ENCODE assay signal across 13 cellular contexts in the genomic region with DNA sequence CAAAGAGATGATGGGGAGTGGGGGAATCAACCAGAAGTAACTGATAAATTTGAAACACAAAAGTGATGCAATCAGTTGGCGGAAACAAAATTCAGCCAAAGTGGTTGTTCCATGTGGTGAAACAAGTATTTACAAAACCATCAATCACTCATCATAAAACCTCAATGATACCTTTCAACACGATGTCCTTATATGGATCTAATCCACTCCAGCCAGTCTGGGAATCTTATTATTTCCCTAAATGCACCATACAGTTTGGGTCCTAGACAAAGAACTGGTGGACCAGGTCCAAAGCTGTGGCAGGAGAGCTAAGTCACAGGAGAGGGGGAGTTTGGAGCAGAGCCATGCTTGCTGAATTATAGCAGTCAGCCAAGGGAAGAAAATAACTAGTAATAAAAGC.
A peak's percentile ranks its signal among the peaks of the same experiment; 100 is the strongest.
DNase-seq lines count a peak whose midpoint lies in the region; ATAC-seq and TF ChIP-seq lines count a peak whose summit lies in the region.
"Had no signal": no experiment of that assay in that cellular context is flagged by ENCODE, and none has a peak within 500 bp of the region (broad histone marks: within the 10 kb centered on the region; RNA-seq: fewer than 3 reads in every experiment).

No MANE protein-coding gene starts in this region.

- H3K4me1 ChIP-seq in SK-N-SH (ENCODE audit: control insufficient read depth in 1 of 2, insufficient read depth in 2 of 2, low read depth in 1 of 2, low read length in 1 of 2) = peaks cover 0 to 2% of the 10 kb centered on the region in 2 experiments; a peak in 2 of 4 replicates
- H3K4me1 ChIP-seq: psoas muscle had no signal

- H4K20me1 ChIP-seq in SK-N-SH (ENCODE audit: insufficient read depth) = no peaks in the 10 kb centered on the region

- no peak for TF ChIP-seq EP300 in SK-N-SH (IDR thresholded peaks at IDR 0.05; ENCODE audit: borderline replicate concordance in 1 of 2, low read depth in 1 of 2, low read length in 1 of 2)

- H3K79me2 ChIP-seq in SK-N-SH (ENCODE audit: insufficient read depth) = no peaks in the 10 kb centered on the region

- no peaks in the 10 kb centered on the region for H3K36me3 Mint-ChIP-seq in mesothelial cell of epicardium
- H3K36me3 Mint-ChIP-seq: activated naive CD4-positive, alpha-beta T cell treated with anti-CD3 and anti-CD28 coated beads, Interleukin-2, amount 10 ng/mL, durations not matched to agents 7 days and 5 days had no signal

- H3K9me3 ChIP-seq in SK-N-SH = no peaks in the 10 kb centered on the region
- H3K9me3 ChIP-seq: heart right ventricle, psoas muscle, transverse colon had no signal

- no peaks in the 10 kb centered on the region for H3F3A ChIP-seq in SK-N-SH (replicated peaks; ENCODE audit: insufficient read depth)

- no peak overlapping the region for H3K9ac ChIP-seq in SK-N-SH

- H3K27ac ChIP-seq in SK-N-SH (ENCODE audit: low read depth in 2 of 2, low read length in 1 of 2) = no peak overlapping the region
- H3K27ac ChIP-seq: heart right ventricle, psoas muscle, transverse colon had no signal

- TF ChIP-seq CTCF in SK-N-SH (IDR thresholded peaks at IDR 0.05) = no peak
- TF ChIP-seq CTCF in mesothelial cell of epicardium (IDR thresholded peaks at IDR 0.05; ENCODE audit: unreplicated experiment) = no peak

- DNase-seq in DMS53 treated with DMSO at 0.1 percent for 48 hours (lab: John Stamatoyannopoulos, UW; ENCODE audit: unreplicated experiment) (peak; percentile 11), NCI-H128 (lab: John Stamatoyannopoulos, UW; ENCODE audit: unreplicated experiment) (peak; percentile 76), SK-N-SH (peak; percentile 4), mesothelial cell of epicardium (ENCODE audit: low spot score in 2 of 2, unreplicated experiment in 2 of 2) (peak in 1 of 2 experiments; percentile 38), NOMO-1 treated with dmso at 0.1 percent for 144 hours (lab: John Stamatoyannopoulos, UW; ENCODE audit: unreplicated experiment) (no peak)
- no peak for DNase-seq in stimulated activated CD4-positive, alpha-beta T cell treated with anti-CD3 and anti-CD28 coated beads, Interleukin-2, amount 100 ng/mL, for 24 hours
- no peak for DNase-seq in activated T-cell treated with anti-CD3 and anti-CD28 coated beads, Interleukin-2, amount 50 U/mL, for 1 hour
- DNase-seq: activated CD8-positive, alpha-beta T cell treated with anti-CD3 and anti-CD28 coated beads for 36 hours; activated naive CD4-positive, alpha-beta T cell treated with anti-CD3 and anti-CD28 coated beads, Interleukin-2, amount 10 ng/mL, durations not matched to agents 7 days and 5 days; psoas muscle; transverse colon had no signal

- no peaks in the 10 kb centered on the region for H3K9me2 ChIP-seq in SK-N-SH

- H3K27ac Mint-ChIP-seq in mesothelial cell of epicardium = peak overlapping the region; percentile 11
- H3K27ac Mint-ChIP-seq: activated CD8-positive, alpha-beta T cell treated with anti-CD3 and anti-CD28 coated beads for 36 hours; activated naive CD4-positive, alpha-beta T cell treated with anti-CD3 and anti-CD28 coated beads, Interleukin-2, amount 10 ng/mL, durations not matched to agents 7 days and 5 days had no signal

- H2AFZ ChIP-seq in SK-N-SH (ENCODE audit: low read depth) = no peak overlapping the region

- no peak overlapping the region for H3K4me2 ChIP-seq in SK-N-SH

- TF ChIP-seq RAD21 in SK-N-SH (IDR thresholded peaks at IDR 0.05; ENCODE audit: low read length) = no peak

- POLR2A ChIA-PET in SK-N-SH (lab: Yijun Ruan, JAX) = no interaction called here

- no peaks in the 10 kb centered on the region for H3K9me3 Mint-ChIP-seq in mesothelial cell of epicardium
- H3K9me3 Mint-ChIP-seq: activated CD8-positive, alpha-beta T cell treated with anti-CD3 and anti-CD28 coated beads for 36 hours had no signal

- no peaks in the 10 kb centered on the region for H3K36me3 ChIP-seq in SK-N-SH (replicated peaks in 1 of 2; ENCODE audit: control insufficient read depth in 1 of 2, insufficient read depth in 2 of 2, low read length in 1 of 2)
- H3K36me3 ChIP-seq: heart right ventricle, transverse colon had no signal

- no peak overlapping the region for H3K4me3 ChIP-seq in SK-N-SH (ENCODE audit: low read depth in 2 of 2, low read length in 1 of 2)
- H3K4me3 ChIP-seq: heart right ventricle, psoas muscle, transverse colon had no signal

- CTCF ChIA-PET in SK-N-SH (lab: Yijun Ruan, JAX) = interaction anchor here (1.1 kb wide), 1 partner anchor 13 kb away, joined by 3 read pairs; no protein-coding TSS in a partner anchor

- H3K27me3 Mint-ChIP-seq in mesothelial cell of epicardium (ENCODE audit: low read depth) = peaks cover 2% of the 10 kb centered on the region
- H3K27me3 Mint-ChIP-seq: activated CD8-positive, alpha-beta T cell treated with anti-CD3 and anti-CD28 coated beads for 36 hours; activated naive CD4-positive, alpha-beta T cell treated with anti-CD3 and anti-CD28 coated beads, Interleukin-2, amount 10 ng/mL, durations not matched to agents 7 days and 5 days had no signal

- ATAC-seq in HG03520 (IDR thresholded peaks at IDR 0.05; ENCODE audit: unreplicated experiment) = no peak
- ATAC-seq: activated CD8-positive, alpha-beta T cell treated with anti-CD3 and anti-CD28 coated beads for 36 hours; psoas muscle had no signal

- H3K4me1 Mint-ChIP-seq in mesothelial cell of epicardium = peaks cover 23% of the 10 kb centered on the region
- H3K4me1 Mint-ChIP-seq: activated naive CD4-positive, alpha-beta T cell treated with anti-CD3 and anti-CD28 coated beads, Interleukin-2, amount 10 ng/mL, durations not matched to agents 7 days and 5 days had no signal

- no peaks in the 10 kb centered on the region for H3K27me3 ChIP-seq in SK-N-SH (ENCODE audit: insufficient read depth)
- H3K27me3 ChIP-seq: heart right ventricle, transverse colon had no signal

- H3K4me3 Mint-ChIP-seq in mesothelial cell of epicardium = no peak overlapping the region
- H3K4me3 Mint-ChIP-seq: activated CD8-positive, alpha-beta T cell treated with anti-CD3 and anti-CD28 coated beads for 36 hours; activated naive CD4-positive, alpha-beta T cell treated with anti-CD3 and anti-CD28 coated beads, Interleukin-2, amount 10 ng/mL, durations not matched to agents 7 days and 5 days had no signal

- 47% methylated on average over 2 of the region's 2 CpGs for WGBS in SK-N-SH (ENCODE audit: low lambda C conversion rate)

TF ChIP-seq in SK-N-SH, 30 proteins besides CTCF, POLR2A, EP300 and RAD21:
- no peak for TF ChIP-seq RFX5 (IDR thresholded peaks at IDR 0.05; ENCODE audit: low read length)
- TF ChIP-seq MEF2A (IDR thresholded peaks at IDR 0.05; ENCODE audit: borderline replicate concordance, low read depth) = no peak
- TF ChIP-seq, protein P1, sequence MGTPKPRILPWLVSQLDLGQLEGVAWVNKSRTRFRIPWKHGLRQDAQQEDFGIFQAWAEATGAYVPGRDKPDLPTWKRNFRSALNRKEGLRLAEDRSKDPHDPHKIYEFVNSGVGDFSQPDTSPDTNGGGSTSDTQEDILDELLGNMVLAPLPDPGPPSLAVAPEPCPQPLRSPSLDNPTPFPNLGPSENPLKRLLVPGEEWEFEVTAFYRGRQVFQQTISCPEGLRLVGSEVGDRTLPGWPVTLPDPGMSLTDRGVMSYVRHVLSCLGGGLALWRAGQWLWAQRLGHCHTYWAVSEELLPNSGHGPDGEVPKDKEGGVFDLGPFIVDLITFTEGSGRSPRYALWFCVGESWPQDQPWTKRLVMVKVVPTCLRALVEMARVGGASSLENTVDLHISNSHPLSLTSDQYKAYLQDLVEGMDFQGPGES (IDR thresholded peaks at IDR 0.05; ENCODE audit: low read depth, low read length) = no peak
- TF ChIP-seq GABPA (IDR thresholded peaks at IDR 0.05; ENCODE audit: low read depth) = no peak
- no peak for TF ChIP-seq POLR2AphosphoS5 (IDR thresholded peaks at IDR 0.05; ENCODE audit: low read depth, low read length)
- TF ChIP-seq MXI1 (IDR thresholded peaks at IDR 0.05; ENCODE audit: low read depth, low read length) = no peak
- TF ChIP-seq YY1 (IDR thresholded peaks at IDR 0.05; ENCODE audit: low read depth) = no peak
- TF ChIP-seq, protein P2, sequence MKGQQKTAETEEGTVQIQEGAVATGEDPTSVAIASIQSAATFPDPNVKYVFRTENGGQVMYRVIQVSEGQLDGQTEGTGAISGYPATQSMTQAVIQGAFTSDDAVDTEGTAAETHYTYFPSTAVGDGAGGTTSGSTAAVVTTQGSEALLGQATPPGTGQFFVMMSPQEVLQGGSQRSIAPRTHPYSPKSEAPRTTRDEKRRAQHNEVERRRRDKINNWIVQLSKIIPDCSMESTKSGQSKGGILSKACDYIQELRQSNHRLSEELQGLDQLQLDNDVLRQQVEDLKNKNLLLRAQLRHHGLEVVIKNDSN (IDR thresholded peaks at IDR 0.05; ENCODE audit: borderline replicate concordance, low read depth) = no peak
- TF ChIP-seq RCOR1 (IDR thresholded peaks at IDR 0.05; ENCODE audit: low read length) = no peak
- no peak for TF ChIP-seq ELF1 (IDR thresholded peaks at IDR 0.05)
- TF ChIP-seq, protein P3, sequence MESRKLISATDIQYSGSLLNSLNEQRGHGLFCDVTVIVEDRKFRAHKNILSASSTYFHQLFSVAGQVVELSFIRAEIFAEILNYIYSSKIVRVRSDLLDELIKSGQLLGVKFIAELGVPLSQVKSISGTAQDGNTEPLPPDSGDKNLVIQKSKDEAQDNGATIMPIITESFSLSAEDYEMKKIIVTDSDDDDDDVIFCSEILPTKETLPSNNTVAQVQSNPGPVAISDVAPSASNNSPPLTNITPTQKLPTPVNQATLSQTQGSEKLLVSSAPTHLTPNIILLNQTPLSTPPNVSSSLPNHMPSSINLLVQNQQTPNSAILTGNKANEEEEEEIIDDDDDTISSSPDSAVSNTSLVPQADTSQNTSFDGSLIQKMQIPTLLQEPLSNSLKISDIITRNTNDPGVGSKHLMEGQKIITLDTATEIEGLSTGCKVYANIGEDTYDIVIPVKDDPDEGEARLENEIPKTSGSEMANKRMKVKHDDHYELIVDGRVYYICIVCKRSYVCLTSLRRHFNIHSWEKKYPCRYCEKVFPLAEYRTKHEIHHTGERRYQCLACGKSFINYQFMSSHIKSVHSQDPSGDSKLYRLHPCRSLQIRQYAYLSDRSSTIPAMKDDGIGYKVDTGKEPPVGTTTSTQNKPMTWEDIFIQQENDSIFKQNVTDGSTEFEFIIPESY (IDR thresholded peaks at IDR 0.05; ENCODE audit: borderline replicate concordance, low read depth) = no peak
TF ChIP-seq in SK-N-SH: peak in this region for 0.

Comparison
In these comparisons a context has a peak if more than half of its experiments do, and no peak if none do; other contexts are left out.
1. DNase-seq: peak in DMS53 treated with DMSO at 0.1 percent for 48 hours (single experiment), NCI-H128 (single experiment) and SK-N-SH (single experiment); none in NOMO-1 treated with dmso at 0.1 percent for 144 hours (single experiment), stimulated activated CD4-positive, alpha-beta T cell treated with anti-CD3 and anti-CD28 coated beads, Interleukin-2, amount 100 ng/mL, for 24 hours (0 of 2) and activated T-cell treated with anti-CD3 and anti-CD28 coated beads, Interleukin-2, amount 50 U/mL, for 1 hour (single experiment).